2 cellular contexts compared by ENCODE assay signal in the genomic region with DNA sequence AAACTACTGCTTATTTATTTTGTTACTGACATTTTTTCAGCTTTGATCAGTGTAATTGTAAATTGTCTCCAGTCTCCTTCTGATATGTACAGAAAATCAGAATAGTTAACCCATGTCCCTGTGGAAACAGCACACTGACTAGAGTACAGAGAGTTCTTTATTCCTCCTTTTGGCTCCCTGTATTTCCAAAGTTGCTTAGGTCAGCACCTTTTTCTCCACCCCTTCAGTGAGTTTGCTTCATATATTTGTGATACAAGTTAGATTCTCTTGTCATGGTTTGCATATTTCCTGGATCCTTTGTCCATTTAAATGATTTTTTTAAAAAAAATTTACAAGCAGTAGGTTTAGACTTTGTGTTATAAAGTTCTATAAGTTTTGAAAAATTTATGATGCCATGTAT.
TF ChIP-seq lines count a peak whose summit lies in the region.

No MANE protein-coding gene starts in this region.

TF ChIP-seq in HepG2, 621 proteins besides CTCF, POLR2A, EP300 and RAD21 (continued from another document):
- TF ChIP-seq, protein P1, sequence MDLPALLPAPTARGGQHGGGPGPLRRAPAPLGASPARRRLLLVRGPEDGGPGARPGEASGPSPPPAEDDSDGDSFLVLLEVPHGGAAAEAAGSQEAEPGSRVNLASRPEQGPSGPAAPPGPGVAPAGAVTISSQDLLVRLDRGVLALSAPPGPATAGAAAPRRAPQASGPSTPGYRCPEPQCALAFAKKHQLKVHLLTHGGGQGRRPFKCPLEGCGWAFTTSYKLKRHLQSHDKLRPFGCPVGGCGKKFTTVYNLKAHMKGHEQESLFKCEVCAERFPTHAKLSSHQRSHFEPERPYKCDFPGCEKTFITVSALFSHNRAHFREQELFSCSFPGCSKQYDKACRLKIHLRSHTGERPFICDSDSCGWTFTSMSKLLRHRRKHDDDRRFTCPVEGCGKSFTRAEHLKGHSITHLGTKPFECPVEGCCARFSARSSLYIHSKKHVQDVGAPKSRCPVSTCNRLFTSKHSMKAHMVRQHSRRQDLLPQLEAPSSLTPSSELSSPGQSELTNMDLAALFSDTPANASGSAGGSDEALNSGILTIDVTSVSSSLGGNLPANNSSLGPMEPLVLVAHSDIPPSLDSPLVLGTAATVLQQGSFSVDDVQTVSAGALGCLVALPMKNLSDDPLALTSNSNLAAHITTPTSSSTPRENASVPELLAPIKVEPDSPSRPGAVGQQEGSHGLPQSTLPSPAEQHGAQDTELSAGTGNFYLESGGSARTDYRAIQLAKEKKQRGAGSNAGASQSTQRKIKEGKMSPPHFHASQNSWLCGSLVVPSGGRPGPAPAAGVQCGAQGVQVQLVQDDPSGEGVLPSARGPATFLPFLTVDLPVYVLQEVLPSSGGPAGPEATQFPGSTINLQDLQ (CRISPR knock-in tag; IDR thresholded peaks at IDR 0.05): no peak
TF ChIP-seq in HepG2: peak in this region for 2.

TF ChIP-seq in K562, 482 proteins besides CTCF, POLR2A, EP300 and RAD21 (continued from another document):
- TF ChIP-seq, protein P2, sequence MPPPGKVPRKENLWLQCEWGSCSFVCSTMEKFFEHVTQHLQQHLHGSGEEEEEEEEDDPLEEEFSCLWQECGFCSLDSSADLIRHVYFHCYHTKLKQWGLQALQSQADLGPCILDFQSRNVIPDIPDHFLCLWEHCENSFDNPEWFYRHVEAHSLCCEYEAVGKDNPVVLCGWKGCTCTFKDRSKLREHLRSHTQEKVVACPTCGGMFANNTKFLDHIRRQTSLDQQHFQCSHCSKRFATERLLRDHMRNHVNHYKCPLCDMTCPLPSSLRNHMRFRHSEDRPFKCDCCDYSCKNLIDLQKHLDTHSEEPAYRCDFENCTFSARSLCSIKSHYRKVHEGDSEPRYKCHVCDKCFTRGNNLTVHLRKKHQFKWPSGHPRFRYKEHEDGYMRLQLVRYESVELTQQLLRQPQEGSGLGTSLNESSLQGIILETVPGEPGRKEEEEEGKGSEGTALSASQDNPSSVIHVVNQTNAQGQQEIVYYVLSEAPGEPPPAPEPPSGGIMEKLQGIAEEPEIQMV (tag; conservative IDR thresholded peaks at IDR 0.05; ENCODE audit: low read depth): no peak
- no peak for TF ChIP-seq ZNF77 (CRISPR knock-in tag; IDR thresholded peaks at IDR 0.05)
- TF ChIP-seq, protein P3, sequence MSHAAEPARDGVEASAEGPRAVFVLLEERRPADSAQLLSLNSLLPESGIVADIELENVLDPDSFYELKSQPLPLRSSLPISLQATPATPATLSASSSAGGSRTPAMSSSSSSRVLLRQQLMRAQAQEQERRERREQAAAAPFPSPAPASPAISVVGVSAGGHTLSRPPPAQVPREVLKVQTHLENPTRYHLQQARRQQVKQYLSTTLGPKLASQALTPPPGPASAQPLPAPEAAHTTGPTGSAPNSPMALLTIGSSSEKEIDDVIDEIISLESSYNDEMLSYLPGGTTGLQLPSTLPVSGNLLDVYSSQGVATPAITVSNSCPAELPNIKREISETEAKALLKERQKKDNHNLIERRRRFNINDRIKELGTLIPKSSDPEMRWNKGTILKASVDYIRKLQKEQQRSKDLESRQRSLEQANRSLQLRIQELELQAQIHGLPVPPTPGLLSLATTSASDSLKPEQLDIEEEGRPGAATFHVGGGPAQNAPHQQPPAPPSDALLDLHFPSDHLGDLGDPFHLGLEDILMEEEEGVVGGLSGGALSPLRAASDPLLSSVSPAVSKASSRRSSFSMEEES (CRISPR knock-in tag; IDR thresholded peaks at IDR 0.05): no peak
- peak; percentile 9; the same call in 1 of the 2 replicates for TF ChIP-seq C11orf30 (IDR thresholded peaks at IDR 0.05; ENCODE audit: low read depth)
- TF ChIP-seq KAT8 (IDR thresholded peaks at IDR 0.05; ENCODE audit: low read depth): no peak
- peak; percentile 37 for TF ChIP-seq MAFG (tag; conservative IDR thresholded peaks at IDR 0.05)
- TF ChIP-seq, protein P4, sequence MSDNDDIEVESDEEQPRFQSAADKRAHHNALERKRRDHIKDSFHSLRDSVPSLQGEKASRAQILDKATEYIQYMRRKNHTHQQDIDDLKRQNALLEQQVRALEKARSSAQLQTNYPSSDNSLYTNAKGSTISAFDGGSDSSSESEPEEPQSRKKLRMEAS (CRISPR knock-in tag; IDR thresholded peaks at IDR 0.05): no peak
- no peak for TF ChIP-seq ZSCAN29 (IDR thresholded peaks at IDR 0.05)
- no peak for TF ChIP-seq PTRF (tag; IDR thresholded peaks at IDR 0.05)
- no peak for TF ChIP-seq NR2C1 (IDR thresholded peaks at IDR 0.05)
- TF ChIP-seq NR2C1 (tag; IDR thresholded peaks at IDR 0.05): no peak
- TF ChIP-seq, protein P5, sequence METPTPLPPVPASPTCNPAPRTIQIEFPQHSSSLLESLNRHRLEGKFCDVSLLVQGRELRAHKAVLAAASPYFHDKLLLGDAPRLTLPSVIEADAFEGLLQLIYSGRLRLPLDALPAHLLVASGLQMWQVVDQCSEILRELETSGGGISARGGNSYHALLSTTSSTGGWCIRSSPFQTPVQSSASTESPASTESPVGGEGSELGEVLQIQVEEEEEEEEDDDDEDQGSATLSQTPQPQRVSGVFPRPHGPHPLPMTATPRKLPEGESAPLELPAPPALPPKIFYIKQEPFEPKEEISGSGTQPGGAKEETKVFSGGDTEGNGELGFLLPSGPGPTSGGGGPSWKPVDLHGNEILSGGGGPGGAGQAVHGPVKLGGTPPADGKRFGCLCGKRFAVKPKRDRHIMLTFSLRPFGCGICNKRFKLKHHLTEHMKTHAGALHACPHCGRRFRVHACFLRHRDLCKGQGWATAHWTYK (CRISPR knock-in tag; IDR thresholded peaks at IDR 0.05): no peak
- TF ChIP-seq NR2F6 (CRISPR knock-in tag; IDR thresholded peaks at IDR 0.05): no peak
- no peak for TF ChIP-seq MYBL2 (IDR thresholded peaks at IDR 0.05; ENCODE audit: low read depth)
- no peak for TF ChIP-seq MYBL2 (CRISPR knock-in tag; IDR thresholded peaks at IDR 0.05; ENCODE audit: borderline replicate concordance)
- no peak for TF ChIP-seq BCOR (IDR thresholded peaks at IDR 0.05)
- TF ChIP-seq, protein P6, sequence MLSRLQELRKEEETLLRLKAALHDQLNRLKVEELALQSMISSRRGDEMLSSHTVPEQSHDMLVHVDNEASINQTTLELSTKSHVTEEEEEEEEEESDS (CRISPR knock-in tag; IDR thresholded peaks at IDR 0.05): no peak
- TF ChIP-seq RBFOX2 (IDR thresholded peaks at IDR 0.05; ENCODE audit: low read depth, low read length): no peak
- TF ChIP-seq HSF4 (CRISPR knock-in tag; IDR thresholded peaks at IDR 0.05; ENCODE audit: borderline replicate concordance): no peak
- no peak for TF ChIP-seq HMG20B (CRISPR knock-in tag; IDR thresholded peaks at IDR 0.05)
- TF ChIP-seq ARID1B (IDR thresholded peaks at IDR 0.05): no peak
- TF ChIP-seq, protein P7, sequence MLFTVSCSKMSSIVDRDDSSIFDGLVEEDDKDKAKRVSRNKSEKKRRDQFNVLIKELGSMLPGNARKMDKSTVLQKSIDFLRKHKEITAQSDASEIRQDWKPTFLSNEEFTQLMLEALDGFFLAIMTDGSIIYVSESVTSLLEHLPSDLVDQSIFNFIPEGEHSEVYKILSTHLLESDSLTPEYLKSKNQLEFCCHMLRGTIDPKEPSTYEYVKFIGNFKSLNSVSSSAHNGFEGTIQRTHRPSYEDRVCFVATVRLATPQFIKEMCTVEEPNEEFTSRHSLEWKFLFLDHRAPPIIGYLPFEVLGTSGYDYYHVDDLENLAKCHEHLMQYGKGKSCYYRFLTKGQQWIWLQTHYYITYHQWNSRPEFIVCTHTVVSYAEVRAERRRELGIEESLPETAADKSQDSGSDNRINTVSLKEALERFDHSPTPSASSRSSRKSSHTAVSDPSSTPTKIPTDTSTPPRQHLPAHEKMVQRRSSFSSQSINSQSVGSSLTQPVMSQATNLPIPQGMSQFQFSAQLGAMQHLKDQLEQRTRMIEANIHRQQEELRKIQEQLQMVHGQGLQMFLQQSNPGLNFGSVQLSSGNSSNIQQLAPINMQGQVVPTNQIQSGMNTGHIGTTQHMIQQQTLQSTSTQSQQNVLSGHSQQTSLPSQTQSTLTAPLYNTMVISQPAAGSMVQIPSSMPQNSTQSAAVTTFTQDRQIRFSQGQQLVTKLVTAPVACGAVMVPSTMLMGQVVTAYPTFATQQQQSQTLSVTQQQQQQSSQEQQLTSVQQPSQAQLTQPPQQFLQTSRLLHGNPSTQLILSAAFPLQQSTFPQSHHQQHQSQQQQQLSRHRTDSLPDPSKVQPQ (CRISPR knock-in tag; IDR thresholded peaks at IDR 0.05; ENCODE audit: borderline replicate concordance): no peak
- TF ChIP-seq, protein P8, sequence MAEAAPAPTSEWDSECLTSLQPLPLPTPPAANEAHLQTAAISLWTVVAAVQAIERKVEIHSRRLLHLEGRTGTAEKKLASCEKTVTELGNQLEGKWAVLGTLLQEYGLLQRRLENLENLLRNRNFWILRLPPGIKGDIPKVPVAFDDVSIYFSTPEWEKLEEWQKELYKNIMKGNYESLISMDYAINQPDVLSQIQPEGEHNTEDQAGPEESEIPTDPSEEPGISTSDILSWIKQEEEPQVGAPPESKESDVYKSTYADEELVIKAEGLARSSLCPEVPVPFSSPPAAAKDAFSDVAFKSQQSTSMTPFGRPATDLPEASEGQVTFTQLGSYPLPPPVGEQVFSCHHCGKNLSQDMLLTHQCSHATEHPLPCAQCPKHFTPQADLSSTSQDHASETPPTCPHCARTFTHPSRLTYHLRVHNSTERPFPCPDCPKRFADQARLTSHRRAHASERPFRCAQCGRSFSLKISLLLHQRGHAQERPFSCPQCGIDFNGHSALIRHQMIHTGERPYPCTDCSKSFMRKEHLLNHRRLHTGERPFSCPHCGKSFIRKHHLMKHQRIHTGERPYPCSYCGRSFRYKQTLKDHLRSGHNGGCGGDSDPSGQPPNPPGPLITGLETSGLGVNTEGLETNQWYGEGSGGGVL (CRISPR knock-in tag; IDR thresholded peaks at IDR 0.05): no peak
- TF ChIP-seq PHB2 (IDR thresholded peaks at IDR 0.05; ENCODE audit: low read depth): no peak
- TF ChIP-seq HNRNPUL1 (IDR thresholded peaks at IDR 0.05; ENCODE audit: low read length): no peak
- no peak for TF ChIP-seq COPS2 (conservative IDR thresholded peaks at IDR 0.05)
- no peak for TF ChIP-seq ZBTB17 (CRISPR knock-in tag; IDR thresholded peaks at IDR 0.05)
- peak; percentile 51 for TF ChIP-seq MAFF (IDR thresholded peaks at IDR 0.05; ENCODE audit: low read length)
- 0 out of 2 replicates have a peak, but pooled peaks have one; percentile 36 for TF ChIP-seq ZNF316 (IDR thresholded peaks at IDR 0.05)
- TF ChIP-seq, protein P9, sequence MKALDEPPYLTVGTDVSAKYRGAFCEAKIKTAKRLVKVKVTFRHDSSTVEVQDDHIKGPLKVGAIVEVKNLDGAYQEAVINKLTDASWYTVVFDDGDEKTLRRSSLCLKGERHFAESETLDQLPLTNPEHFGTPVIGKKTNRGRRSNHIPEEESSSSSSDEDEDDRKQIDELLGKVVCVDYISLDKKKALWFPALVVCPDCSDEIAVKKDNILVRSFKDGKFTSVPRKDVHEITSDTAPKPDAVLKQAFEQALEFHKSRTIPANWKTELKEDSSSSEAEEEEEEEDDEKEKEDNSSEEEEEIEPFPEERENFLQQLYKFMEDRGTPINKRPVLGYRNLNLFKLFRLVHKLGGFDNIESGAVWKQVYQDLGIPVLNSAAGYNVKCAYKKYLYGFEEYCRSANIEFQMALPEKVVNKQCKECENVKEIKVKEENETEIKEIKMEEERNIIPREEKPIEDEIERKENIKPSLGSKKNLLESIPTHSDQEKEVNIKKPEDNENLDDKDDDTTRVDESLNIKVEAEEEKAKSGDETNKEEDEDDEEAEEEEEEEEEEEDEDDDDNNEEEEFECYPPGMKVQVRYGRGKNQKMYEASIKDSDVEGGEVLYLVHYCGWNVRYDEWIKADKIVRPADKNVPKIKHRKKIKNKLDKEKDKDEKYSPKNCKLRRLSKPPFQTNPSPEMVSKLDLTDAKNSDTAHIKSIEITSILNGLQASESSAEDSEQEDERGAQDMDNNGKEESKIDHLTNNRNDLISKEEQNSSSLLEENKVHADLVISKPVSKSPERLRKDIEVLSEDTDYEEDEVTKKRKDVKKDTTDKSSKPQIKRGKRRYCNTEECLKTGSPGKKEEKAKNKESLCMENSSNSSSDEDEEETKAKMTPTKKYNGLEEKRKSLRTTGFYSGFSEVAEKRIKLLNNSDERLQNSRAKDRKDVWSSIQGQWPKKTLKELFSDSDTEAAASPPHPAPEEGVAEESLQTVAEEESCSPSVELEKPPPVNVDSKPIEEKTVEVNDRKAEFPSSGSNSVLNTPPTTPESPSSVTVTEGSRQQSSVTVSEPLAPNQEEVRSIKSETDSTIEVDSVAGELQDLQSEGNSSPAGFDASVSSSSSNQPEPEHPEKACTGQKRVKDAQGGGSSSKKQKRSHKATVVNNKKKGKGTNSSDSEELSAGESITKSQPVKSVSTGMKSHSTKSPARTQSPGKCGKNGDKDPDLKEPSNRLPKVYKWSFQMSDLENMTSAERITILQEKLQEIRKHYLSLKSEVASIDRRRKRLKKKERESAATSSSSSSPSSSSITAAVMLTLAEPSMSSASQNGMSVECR (CRISPR knock-in tag; IDR thresholded peaks at IDR 0.05): no peak
TF ChIP-seq in K562: peak in this region for 5.
